8 cellular contexts compared by ENCODE assay signal in genomic region chr1:169484683-169485426, GRCh38. TPM values are rescaled to one million over a fixed set of nuclear protein-coding genes. Genes with fewer than 3 reads are reported as not detected.
DNase-seq lines count a peak whose midpoint lies in the region; ATAC-seq and TF ChIP-seq lines count a peak whose summit lies in the region.

No MANE protein-coding gene starts in this region.

- H4K20me1 ChIP-seq in DND-41 (ENCODE audit: insufficient read depth, low read length) (no peaks in the 10 kb centered on the region), IMR-90 (ENCODE audit: insufficient read depth, low read length) (no peaks in the 10 kb centered on the region), SK-N-SH (ENCODE audit: insufficient read depth) (no peaks in the 10 kb centered on the region)

- dilution Hi-C loops in IMR-90 (cut with HindIII; ENCODE audit: low sequenced_read_pairs, unreplicated experiment) = no loop called here

- H3F3A ChIP-seq in SK-N-SH (replicated peaks; ENCODE audit: insufficient read depth) = peaks cover 14% of the 10 kb centered on the region

- peaks cover 0 to 5% (median 0%) of the 10 kb centered on the region in 3 donors for H3K36me3 Mint-ChIP-seq in immature natural killer cell

- H2AFZ ChIP-seq in DND-41 (ENCODE audit: low read depth, low read length) = peak overlapping the region; percentile 74
- H2AFZ ChIP-seq in IMR-90 (replicated peaks; ENCODE audit: low read length, poor library complexity) = peak overlapping the region; percentile 93
- peak overlapping the region; percentile 85 for H2AFZ ChIP-seq in SK-N-SH (ENCODE audit: low read depth)

- CTCF ChIA-PET in IMR-90 (lab: Yijun Ruan, JAX) (interaction anchor here (0.9 kb wide), 1 partner anchor 26 kb away, joined by 3 read pairs; no protein-coding TSS in a partner anchor), SK-N-SH (lab: Yijun Ruan, JAX) (no interaction called here)

- peaks cover 9 to 21% of the 10 kb centered on the region in 2 experiments; a peak in 3 of 4 replicates for H3K79me1 ChIP-seq in IMR-90 (ENCODE audit: low read depth in 1 of 2, low read length in 2 of 2)

- DNase-seq in DND-41 (peak; percentile 42), IMR-90 (peak; percentile 82), SK-N-SH (peak; percentile 44), breast epithelium (ENCODE audit: low spot score in 2 of 2) (peak; percentile 43 to 55), immature natural killer cell (peak in 2 of 3 donors; percentile 39 to 44), middle frontal gyrus (ENCODE audit: extremely low spot score, low spot score) (no peak)

- no peaks in the 10 kb centered on the region for H3K36me3 ChIP-seq in DND-41 (ENCODE audit: insufficient read depth, low read length)
- no peaks in the 10 kb centered on the region for H3K36me3 ChIP-seq in IMR-90 (ENCODE audit: control insufficient read depth, insufficient read depth, low read length)
- no peaks in the 10 kb centered on the region for H3K36me3 ChIP-seq in SK-N-SH (replicated peaks in 1 of 2; ENCODE audit: control insufficient read depth in 1 of 2, insufficient read depth in 2 of 2, low read length in 1 of 2)
- H3K36me3 ChIP-seq in breast epithelium = no peaks in the 10 kb centered on the region

- peak; percentile 41 for ATAC-seq in DND-41 (ENCODE audit: insufficient read depth, low read depth)
- peak; percentile 27 for ATAC-seq in GM21526 (IDR thresholded peaks at IDR 0.05; ENCODE audit: low FRiP score, unreplicated experiment)
- peak; percentile 27 for ATAC-seq in IMR-90 (ENCODE audit: low read depth)

- H3K23ac ChIP-seq in IMR-90 (ENCODE audit: low read depth, low read length) = peak overlapping the region; percentile 50

- H3K9me2 ChIP-seq in SK-N-SH = no peaks in the 10 kb centered on the region

- H3K4me1 ChIP-seq in DND-41 (ENCODE audit: insufficient read depth, low read length) (peaks cover 38% of the 10 kb centered on the region), IMR-90 (ENCODE audit: control insufficient read depth, insufficient read depth, low read length) (peaks cover 5% of the 10 kb centered on the region), SK-N-SH (ENCODE audit: control insufficient read depth in 1 of 2, insufficient read depth in 2 of 2, low read depth in 1 of 2, low read length in 1 of 2) (peaks cover 10 to 31% of the 10 kb centered on the region in 2 experiments), breast epithelium (peaks cover 0 to 15% of the 10 kb centered on the region in 2 donors)

- H3K27ac Mint-ChIP-seq in immature natural killer cell = peak overlapping the region; percentile 87 to 95 (median 93)

- H3K79me2 ChIP-seq in DND-41 (ENCODE audit: insufficient read depth, low read length) (peaks cover 18% of the 10 kb centered on the region; the same call in 1 of the 2 replicates), SK-N-SH (ENCODE audit: insufficient read depth) (peaks cover 39% of the 10 kb centered on the region; the same call in 1 of the 2 replicates)

- H4K8ac ChIP-seq in IMR-90 (ENCODE audit: low read depth in 2 of 2, low read length in 2 of 2) = peak overlapping the region in 1 of 2 experiments; percentile 10; a peak in 1 of 4 replicates

- peaks cover 3 to 8% (median 7%) of the 10 kb centered on the region in 3 donors for H3K27me3 Mint-ChIP-seq in immature natural killer cell (ENCODE audit: low read depth in 3 of 3)

- BruUV-seq in IMR-90 (replicated peaks; lab: Mats Ljungman, UMichigan) = TSS peak; percentile 41

- TF ChIP-seq CTCF in DND-41 (IDR thresholded peaks at IDR 0.05; ENCODE audit: borderline replicate concordance, extremely low read depth, low read length, poor library complexity, severe bottlenecking) (no peak), IMR-90 (conservative IDR thresholded peaks at IDR 0.05; ENCODE audit: low read depth, low read length) (no peak), SK-N-SH (IDR thresholded peaks at IDR 0.05) (no peak), breast epithelium (IDR thresholded peaks at IDR 0.05) (no peak)

- peak overlapping the region; percentile 68 for H2BK5ac ChIP-seq in IMR-90 (ENCODE audit: low read depth, low read length, poor library complexity, severe bottlenecking)

- H3K4me3 Mint-ChIP-seq in immature natural killer cell = peak overlapping the region; percentile 89 to 97 (median 95)

- H3K56ac ChIP-seq in IMR-90 (ENCODE audit: extremely low read depth, insufficient read depth, low read length) = peak overlapping the region; percentile 31; the same call in 1 of the 2 replicates

- no peak overlapping the region; the same call in 1 of the 2 replicates for H4K5ac ChIP-seq in IMR-90 (ENCODE audit: low read depth, low read length)

- peaks cover 31 to 37% of the 10 kb centered on the region in 2 donors for H3K4me1 Mint-ChIP-seq in immature natural killer cell

- H4K91ac ChIP-seq in IMR-90 (ENCODE audit: insufficient read depth, low read depth, low read length) = no peak overlapping the region

- H2AK5ac ChIP-seq in IMR-90 (ENCODE audit: low read depth, low read length) = no peak overlapping the region

- peak overlapping the region; percentile 64 for H3K9ac ChIP-seq in DND-41 (ENCODE audit: low read depth, low read length)
- peak overlapping the region; percentile 70 for H3K9ac ChIP-seq in IMR-90 (ENCODE audit: low read depth, low read length)
- peak overlapping the region; percentile 86 for H3K9ac ChIP-seq in SK-N-SH

- H3K14ac ChIP-seq in IMR-90 (replicated peaks; ENCODE audit: low read depth, low read length) = peak overlapping the region; percentile 29; the same call in 1 of the 2 replicates

- H3K4me2 ChIP-seq in DND-41 (ENCODE audit: insufficient read depth, low read length) (peak overlapping the region; percentile 70), IMR-90 (ENCODE audit: low read depth, low read length) (peak overlapping the region; percentile 97), SK-N-SH (peak overlapping the region; percentile 92)

- peak overlapping the region; percentile 2; the same call in 1 of the 2 replicates for H3K27ac ChIP-seq in DND-41 (ENCODE audit: low read length)
- peak overlapping the region; percentile 47 for H3K27ac ChIP-seq in IMR-90 (ENCODE audit: insufficient read depth, low read length)
- H3K27ac ChIP-seq in SK-N-SH (ENCODE audit: low read depth in 2 of 2, low read length in 1 of 2) = peak overlapping the region; percentile 85 to 92
- peak overlapping the region; percentile 99 for H3K27ac ChIP-seq in breast epithelium
- peak overlapping the region; percentile 68 to 98 (median 89) for H3K27ac ChIP-seq in skin epidermis

- H2AK9ac ChIP-seq in IMR-90 (replicated peaks; ENCODE audit: low read depth, low read length, poor library complexity) = no peak overlapping the region

- intact Hi-C loops in IMR-90 (cut with micrococcal nuclease) = loop anchor here (1.0 to 10.0 kb wide), 3 partner anchors 61 to 320 kb away; partner anchors contain the start of gene NME7
- intact Hi-C loops in breast epithelium (cut with DNase I; ENCODE audit: low total_unique reads) = no loop called here

- no peak overlapping the region for H2BK20ac ChIP-seq in IMR-90 (ENCODE audit: low read depth, low read length)

- 40% methylated on average over 2 of the region's 15 CpGs; no CpG with 5 or more reads in 1 of the 2 experiments for WGBS in IMR-90 (ENCODE audit: extremely low coverage in 2 of 2, insufficient read length in 1 of 2), 2 experiments
- 17% methylated on average over 15 of the region's 15 CpGs for WGBS in SK-N-SH (ENCODE audit: low lambda C conversion rate)

- H3K9me1 ChIP-seq in IMR-90 (ENCODE audit: insufficient read depth, low read length) = 0 out of 2 replicates have a peak, but pooled peaks cover 4% of the 10 kb centered on the region

- POLR2A ChIA-PET in IMR-90 (lab: Charles Lee; ENCODE audit: unreplicated experiment) (no interaction called here), SK-N-SH (lab: Yijun Ruan, JAX) (no interaction called here)

- no peaks in the 10 kb centered on the region for H3K27me3 ChIP-seq in DND-41 (ENCODE audit: insufficient read depth, low read length, poor library complexity)
- H3K27me3 ChIP-seq in IMR-90 (ENCODE audit: control insufficient read depth, insufficient read depth, low read length) = no peaks in the 10 kb centered on the region
- no peaks in the 10 kb centered on the region for H3K27me3 ChIP-seq in SK-N-SH (ENCODE audit: insufficient read depth)
- no peaks in the 10 kb centered on the region for H3K27me3 ChIP-seq in breast epithelium

- in situ Hi-C loops in IMR-90 (cut with MboI; ENCODE audit: low sequenced_read_pairs) = loop anchor here (5.0 to 10.0 kb wide), 2 partner anchors 322 to 370 kb away; no protein-coding TSS in a partner anchor

- H2BK15ac ChIP-seq in IMR-90 (ENCODE audit: low read depth, low read length) = no peak overlapping the region

- TF ChIP-seq RAD21 in IMR-90 (IDR thresholded peaks at IDR 0.05; ENCODE audit: low read length) = no peak
- TF ChIP-seq RAD21 in SK-N-SH (IDR thresholded peaks at IDR 0.05; ENCODE audit: low read length) = no peak

- H3K4ac ChIP-seq in IMR-90 (ENCODE audit: low read depth, low read length) = peak overlapping the region; percentile 8; the same call in 1 of the 2 replicates

- no peaks in the 10 kb centered on the region for H3K9me3 ChIP-seq in DND-41 (ENCODE audit: insufficient read depth, low read length, severe bottlenecking)
- H3K9me3 ChIP-seq in IMR-90 (ENCODE audit: control insufficient read depth, insufficient read depth, low read length) = no peaks in the 10 kb centered on the region
- no peaks in the 10 kb centered on the region for H3K9me3 ChIP-seq in SK-N-SH
- no peaks in the 10 kb centered on the region for H3K9me3 ChIP-seq in breast epithelium

- no peak for TF ChIP-seq EP300 in SK-N-SH (IDR thresholded peaks at IDR 0.05; ENCODE audit: borderline replicate concordance in 1 of 2, low read depth in 1 of 2, low read length in 1 of 2)

- no peak overlapping the region for H2BK120ac ChIP-seq in IMR-90 (ENCODE audit: low read depth, low read length)

- H3K4me3 ChIP-seq in DND-41 (ENCODE audit: low read depth in 1 of 2, low read length in 2 of 2) (peak overlapping the region; percentile 39 to 57; a peak in 3 of 4 replicates), IMR-90 (ENCODE audit: insufficient read depth, low read depth, low read length) (peak overlapping the region; percentile 75), SK-N-SH (ENCODE audit: low read depth in 2 of 2, low read length in 1 of 2) (peak overlapping the region; percentile 78 to 92), breast epithelium (peak overlapping the region; percentile 87 to 94 (median 92)), skin epidermis (peak overlapping the region; percentile 64 to 97 (median 78))

- H3K9me3 Mint-ChIP-seq in immature natural killer cell = no peaks in the 10 kb centered on the region

- H3K18ac ChIP-seq in IMR-90 (ENCODE audit: low read depth, low read length) = peak overlapping the region; percentile 55; the same call in 1 of the 2 replicates

- no peak for TF ChIP-seq POLR2A in IMR-90 (IDR thresholded peaks at IDR 0.05; ENCODE audit: low read depth, low read length)
- TF ChIP-seq POLR2A in breast epithelium (IDR thresholded peaks at IDR 0.05) = no peak

RNA-seq across cellular contexts. Expression of gene SLC19A2, which starts 0.9 kb away (rescaled TPM):
- total RNA-seq in IMR-90 (2012; rRNA removed) (5.2 and 6.9 TPM in 2 replicates), breast epithelium (10 to 100 TPM; 34.7 to 71.8 (median 64.2) TPM)
- polyA plus RNA-seq in IMR-90 (2012; rRNA removed) (3.2 and 3.6 TPM in 2 replicates), SK-N-SH (2012; rRNA removed) (3.4 and 5.5 TPM in 2 replicates), immature natural killer cell (1 to 10 TPM in 1 of 3 donors, under 1 TPM in 2; 0.38 to 2.4 (median 0.51) TPM)
- polyA plus RNA-seq in IMR-90 (2012; cell fraction: cytosol; rRNA removed) = 1.8 TPM in 2 replicates
- 3.1 and 11.2 TPM in 2 replicates for polyA plus RNA-seq in IMR-90 (2012; cell fraction: nucleus; rRNA removed; ENCODE audit: low replicate concordance)
- 3.9 and 4.3 TPM in 2 replicates for polyA plus RNA-seq in SK-N-SH (2012; cell fraction: cytosol; rRNA removed)
- 2.7 and 6.1 TPM in 2 replicates for polyA plus RNA-seq in SK-N-SH (2012; cell fraction: nucleus; rRNA removed)

RNA-seq across cellular contexts. Expression of gene CCDC181, which starts 57.6 kb away (rescaled TPM):
- total RNA-seq in IMR-90 (2012; rRNA removed) (0.28 TPM in 1 of 2 replicates, not detected in the other), breast epithelium (under 1 TPM in 2 of 3 donors, not detected in 1; 0.66 to 0.73 TPM)
- polyA plus RNA-seq in IMR-90 (2012; rRNA removed) (0.03 and 0.07 TPM in 2 replicates), SK-N-SH (2012; rRNA removed) (1.2 TPM in 2 replicates), immature natural killer cell (not detected)
- 0.05 TPM in 1 of 2 replicates, not detected in the other for polyA plus RNA-seq in IMR-90 (2012; cell fraction: cytosol; rRNA removed)
- polyA plus RNA-seq in IMR-90 (2012; cell fraction: nucleus; rRNA removed; ENCODE audit: low replicate concordance) = not detected in 2 replicates
- polyA plus RNA-seq in SK-N-SH (2012; cell fraction: cytosol; rRNA removed) = 2.1 and 2.5 TPM in 2 replicates
- 0.40 and 1.0 TPM in 2 replicates for polyA plus RNA-seq in SK-N-SH (2012; cell fraction: nucleus; rRNA removed)

Comparison
In these comparisons a context has a peak if more than half of its experiments do, and no peak if none do; other contexts are left out.
1. H3K27ac ChIP-seq: peak in every context shown above with its lines; median percentile 99 in breast epithelium; 89 in skin epidermis; 88 in SK-N-SH; 47 in IMR-90; 2 in DND-41.